21 cellular contexts compared by ENCODE assay signal in genomic region chr4:108814327-108814726, GRCh38. TPM values are rescaled to one million over a fixed set of nuclear protein-coding genes. Genes with fewer than 3 reads are reported as not detected.
"Had no signal": no experiment of that assay in that cellular context is flagged by ENCODE, and none has a peak within 500 bp of the region (broad histone marks: within the 10 kb centered on the region; RNA-seq: fewer than 3 reads in every experiment).

No MANE protein-coding gene starts in this region.

- H3K36me3 Mint-ChIP-seq: activated naive CD8-positive, alpha-beta T cell treated with anti-CD3 and anti-CD28 coated beads for 36 hours had no signal

- H3K4me3 ChIP-seq: coronary artery, hepatocyte, psoas muscle, right lobe of liver, smooth muscle cell had no signal

- H3K27me3 ChIP-seq: brain microvascular endothelial cell, right lobe of liver had no signal

- H3K4me2 ChIP-seq: hepatocyte, smooth muscle cell had no signal

- H3K4me3 Mint-ChIP-seq: activated CD4-positive, alpha-beta T cell treated with anti-CD3 and anti-CD28 coated beads, Interleukin-2, amount 10 ng/mL, durations not matched to agents 24 days and 14 days; activated naive CD8-positive, alpha-beta T cell treated with anti-CD3 and anti-CD28 coated beads for 36 hours; activated T-cell treated with anti-CD3 and anti-CD28 coated beads, Interleukin-2, amount 50 U/mL, for 24 hours; central memory CD8-positive, alpha-beta T cell had no signal

- ATAC-seq: esophagus mucosa, psoas muscle had no signal

- H3K27ac Mint-ChIP-seq: activated CD4-positive, alpha-beta T cell treated with anti-CD3 and anti-CD28 coated beads, Interleukin-2, amount 10 ng/mL, durations not matched to agents 24 days and 14 days; activated naive CD8-positive, alpha-beta T cell treated with anti-CD3 and anti-CD28 coated beads for 36 hours; activated T-cell treated with anti-CD3 and anti-CD28 coated beads, Interleukin-2, amount 50 U/mL, for 24 hours had no signal

- H2AFZ ChIP-seq: hepatocyte had no signal

- H3K36me3 ChIP-seq: brain microvascular endothelial cell, right lobe of liver had no signal

- H3K4me1 Mint-ChIP-seq: activated CD4-positive, alpha-beta T cell treated with anti-CD3 and anti-CD28 coated beads, Interleukin-2, amount 10 ng/mL, durations not matched to agents 24 days and 14 days; activated naive CD8-positive, alpha-beta T cell treated with anti-CD3 and anti-CD28 coated beads for 36 hours; central memory CD8-positive, alpha-beta T cell had no signal

- DNase-seq: activated CD4-positive, alpha-beta T cell treated with anti-CD3 and anti-CD28 coated beads, Interleukin-2, amount 10 ng/mL, durations not matched to agents 24 days and 14 days; activated gamma-delta T cell; activated naive CD8-positive, alpha-beta T cell treated with anti-CD3 and anti-CD28 coated beads for 36 hours; activated T-cell treated with anti-CD3 and anti-CD28 coated beads, Interleukin-2, amount 50 U/mL, for 24 hours; amygdala; brain microvascular endothelial cell; islet precursor cell; midbrain; psoas muscle; right lobe of liver had no signal

- H3K79me2 ChIP-seq: hepatocyte had no signal

- H3K9me3 Mint-ChIP-seq: activated CD4-positive, alpha-beta T cell treated with anti-CD3 and anti-CD28 coated beads, Interleukin-2, amount 10 ng/mL, durations not matched to agents 24 days and 14 days; activated naive CD8-positive, alpha-beta T cell treated with anti-CD3 and anti-CD28 coated beads for 36 hours; activated T-cell treated with anti-CD3 and anti-CD28 coated beads, Interleukin-2, amount 50 U/mL, for 24 hours; central memory CD8-positive, alpha-beta T cell had no signal

- H3K4me1 ChIP-seq: psoas muscle, right lobe of liver had no signal

- H3K9me3 ChIP-seq: psoas muscle, right lobe of liver had no signal

- H3K27ac ChIP-seq: brain microvascular endothelial cell, coronary artery, hepatocyte, psoas muscle, right lobe of liver had no signal

RNA-seq across cellular contexts. Expression of gene ETNPPL, which starts 51.5 kb away (rescaled TPM):
- total RNA-seq: activated CD4-positive, alpha-beta T cell treated with anti-CD3 and anti-CD28 coated beads, Interleukin-2, amount 10 ng/mL, durations not matched to agents 24 days and 14 days; activated naive CD8-positive, alpha-beta T cell treated with anti-CD3 and anti-CD28 coated beads for 36 hours; esophagus mucosa; glomerular endothelial cell; lung microvascular endothelial cell; myocyte; osteoblast; smooth muscle cell; T-helper 1 cell treated with Interleukin-12 subunit alpha and Interleukin-12 subunit beta and Interleukin-4 antibody, amounts not matched to agents 30 ng/mL and 1 ng/mL, for 36 hours; ureter had no signal
- polyA plus RNA-seq: smooth muscle cell had no signal
